10 cellular contexts compared by ENCODE assay signal in genomic region chr14:99752486-99753121, GRCh38. TPM values are rescaled to one million over a fixed set of nuclear protein-coding genes. Genes with fewer than 3 reads are reported as not detected.
DNase-seq lines count a peak whose midpoint lies in the region; ATAC-seq, FAIRE-seq and TF ChIP-seq lines count a peak whose summit lies in the region.
"Had no signal": no experiment of that assay in that cellular context is flagged by ENCODE, and none has a peak within 500 bp of the region (broad histone marks: within the 10 kb centered on the region; RNA-seq: fewer than 3 reads in every experiment).

No MANE protein-coding gene starts in this region.

- peak; percentile 13 for DNase-seq in left ventricle myocardium inferior
- DNase-seq in Right ventricle myocardium inferior (ENCODE audit: missing footprints): no peak
- DNase-seq in bronchial epithelial cell (ENCODE audit: low read depth): peak; percentile 64
- DNase-seq in right lobe of liver: peak in 2 of 3 donors; percentile 24 to 52
- peak; percentile 47 to 73 for DNase-seq in aorta
- no peak for DNase-seq in MG63
- DNase-seq in NCI-H82 treated with DMSO at 0.1 percent for 48 hours (lab: John Stamatoyannopoulos, UW; ENCODE audit: unreplicated experiment): no peak
- no peak for DNase-seq in NCI-H2196 (lab: John Stamatoyannopoulos, UW; ENCODE audit: unreplicated experiment)
- DNase-seq: activated naive CD4-positive, alpha-beta T cell treated with Interleukin-2 at 50 U/mL for 16 hours; NCI-H1105 treated with DMSO at 0.1 percent for 48 hours had no signal

- TF ChIP-seq CTCF in left ventricle myocardium inferior (IDR thresholded peaks at IDR 0.05; ENCODE audit: borderline replicate concordance): no peak
- no peak for TF ChIP-seq CTCF in bronchial epithelial cell (IDR thresholded peaks at IDR 0.05; ENCODE audit: insufficient read depth, low read length, severe bottlenecking)
- no peak for TF ChIP-seq CTCF in right lobe of liver (IDR thresholded peaks at IDR 0.05)

- intact Hi-C loops in left ventricle myocardium inferior (cut with micrococcal nuclease) (no loop called here), Right ventricle myocardium inferior (cut with DNase I) (loop anchor here (5.0 kb wide), 1 partner anchor 40 kb away; the partner anchor contains the start of gene EML1), right lobe of liver (cut with DNase I) (no loop called here), aorta (cut with DNase I) (no loop called here)

- H3K4me3 ChIP-seq in left ventricle myocardium inferior (no peak overlapping the region), bronchial epithelial cell (ENCODE audit: low read depth, low read length) (no peak overlapping the region), right lobe of liver (no peak overlapping the region), aorta (ENCODE audit: low read length in 2 of 2) (no peak overlapping the region), MG63 (no peak overlapping the region)

- peak overlapping the region; percentile 93 for H3K27ac ChIP-seq in left ventricle myocardium inferior (replicated peaks)
- peak overlapping the region in 1 of 3 donors; percentile 67 for H3K27ac ChIP-seq in right lobe of liver
- peak overlapping the region in 1 of 2 donors; percentile 33 for H3K27ac ChIP-seq in aorta (ENCODE audit: low read depth in 1 of 2, low read length in 2 of 2)

- H3K36me3 ChIP-seq in left ventricle myocardium inferior (no peaks in the 10 kb centered on the region), bronchial epithelial cell (ENCODE audit: control insufficient read depth, insufficient read depth, low read length) (no peaks in the 10 kb centered on the region), right lobe of liver (no peaks in the 10 kb centered on the region), aorta (ENCODE audit: control insufficient read depth in 1 of 2, insufficient read depth in 2 of 2, low read length in 1 of 2) (no peaks in the 10 kb centered on the region), MG63 (no peaks in the 10 kb centered on the region)

- H3K9me3 ChIP-seq in left ventricle myocardium inferior (replicated peaks): no peaks in the 10 kb centered on the region
- H3K9me3 ChIP-seq in right lobe of liver: no peaks in the 10 kb centered on the region
- H3K9me3 ChIP-seq in aorta (ENCODE audit: control insufficient read depth, low read length): no peaks in the 10 kb centered on the region
- H3K9me3 ChIP-seq in MG63: no peaks in the 10 kb centered on the region

- TF ChIP-seq POLR2A in right lobe of liver (IDR thresholded peaks at IDR 0.05): no peak

- no peak for FAIRE-seq in bronchial epithelial cell (lab: Jason Lieb, UNC)

- 5% methylated on average over 7 of the region's 9 CpGs for WGBS in right lobe of liver (ENCODE audit: insufficient coverage, low coverage, low lambda C conversion rate, missing lambda C conversion rate)
- 46 to 51% methylated on average over 9 of the region's 9 CpGs for WGBS in aorta, 2 donors

- H3K27me3 ChIP-seq in left ventricle myocardium inferior (ENCODE audit: low read depth): no peaks in the 10 kb centered on the region
- H3K27me3 ChIP-seq in bronchial epithelial cell (ENCODE audit: control insufficient read depth, insufficient read depth, low read length): peaks cover 3% of the 10 kb centered on the region
- no peaks in the 10 kb centered on the region for H3K27me3 ChIP-seq in right lobe of liver
- no peaks in the 10 kb centered on the region for H3K27me3 ChIP-seq in aorta (ENCODE audit: control insufficient read depth in 1 of 2, insufficient read depth in 2 of 2, low read length in 1 of 2)
- no peaks in the 10 kb centered on the region for H3K27me3 ChIP-seq in MG63

- ATAC-seq in Right ventricle myocardium inferior (no peak), right lobe of liver (peak; percentile 16 to 55 (median 30)), aorta (ENCODE audit: low FRiP score) (no peak)

- H3K4me1 ChIP-seq in left ventricle myocardium inferior: peaks cover 86% of the 10 kb centered on the region
- H3K4me1 ChIP-seq in right lobe of liver: peaks cover 0 to 14% (median 3%) of the 10 kb centered on the region in 4 donors
- peaks cover 0 to 3% of the 10 kb centered on the region in 2 donors for H3K4me1 ChIP-seq in aorta (ENCODE audit: control insufficient read depth in 1 of 2, insufficient read depth in 2 of 2, low read length in 2 of 2)

RNA-seq across cellular contexts. Expression of gene EML1, which starts 40.6 kb away (rescaled TPM):
- total RNA-seq in left ventricle myocardium inferior (33.3 TPM), Right ventricle myocardium inferior (49.6 TPM), bronchial epithelial cell (1.8 and 6.0 TPM in 2 replicates), right lobe of liver (1 to 10 TPM; 3.3 to 6.8 (median 4.5) TPM), aorta (10 to 100 TPM; 45.9 to 62.0 TPM)
- 10 to 100 TPM in 1 of 2 donors, 1 to 10 TPM in 1; 4.8 to 27.4 TPM for polyA plus RNA-seq in aorta
- total RNA-seq in MG63 (2014; rRNA removed; shearing (Covaris generic); ENCODE audit: low replicate concordance): 9.7 and 11.8 TPM in 2 replicates

Comparison
In these comparisons a context has a peak if more than half of its experiments do, and no peak if none do; other contexts are left out.
1. DNase-seq: peak in left ventricle myocardium inferior (single experiment), bronchial epithelial cell (single experiment), right lobe of liver (2 of 3) and aorta (2 of 2); none in Right ventricle myocardium inferior (single experiment), MG63 (single experiment), NCI-H82 treated with DMSO at 0.1 percent for 48 hours (single experiment) and NCI-H2196 (single experiment).
2. ATAC-seq: peak in right lobe of liver (4 of 4); none in Right ventricle myocardium inferior (single experiment) and aorta (single experiment).